ENCODE assay signal across 8 cellular contexts in genomic region chr7:22565315-22565811, GRCh38.
DNase-seq lines count a peak whose midpoint lies in the region; ATAC-seq and TF ChIP-seq lines count a peak whose summit lies in the region.

No MANE protein-coding gene starts in this region.

- H3K4me3 Mint-ChIP-seq in T-helper 17 cell, result peak overlapping the region; percentile 68

- H3K4me1 Mint-ChIP-seq in T-helper 17 cell, result peaks cover 36% of the 10 kb centered on the region

- H3K36me3 Mint-ChIP-seq in T-helper 17 cell (ENCODE audit: low read depth), result peaks cover 8% of the 10 kb centered on the region

- no peak for TF ChIP-seq CTCF in GM13977 (IDR thresholded peaks at IDR 0.05; ENCODE audit: extremely low read depth, insufficient read depth, missing control alignments)

- in situ Hi-C loops in GM13977 (cut with MboI; ENCODE audit: low pct_unique_long_range_greater_than_20kb, low sequenced_read_pairs, unreplicated experiment), result no loop called here

- no peak overlapping the region for H3K27ac Mint-ChIP-seq in T-helper 17 cell

- peak; percentile 39 for ATAC-seq in HG02763 (IDR thresholded peaks at IDR 0.05; ENCODE audit: unreplicated experiment)
- ATAC-seq in T-helper 17 cell, result no peak
- no peak for ATAC-seq in GM18909 (IDR thresholded peaks at IDR 0.05; ENCODE audit: poor library complexity, unreplicated experiment)

- peak; percentile 34 for DNase-seq in GM13977 (ENCODE audit: low spot score)
- DNase-seq in T-helper 17 cell, result no peak
- DNase-seq in iris pigment epithelial cell (ENCODE audit: low read depth), result peak; percentile 78
- no peak for DNase-seq in cerebellar cortex (ENCODE audit: low spot score)
- DNase-seq in activated CD8-positive, alpha-beta memory T cell treated with anti-CD3 and anti-CD28 coated beads, Interleukin-2, amount 50 U/mL, for 48 hours, result no peak
- no peak for DNase-seq in activated naive CD4-positive, alpha-beta T cell treated with Interleukin-2 at 50 U/mL for 16 hours

- H3K27me3 Mint-ChIP-seq in T-helper 17 cell, result peaks cover 52% of the 10 kb centered on the region

- H3K9me3 ChIP-seq in T-helper 17 cell (ENCODE audit: control insufficient read depth, low read length, poor library complexity, severe bottlenecking), result no peaks in the 10 kb centered on the region

Comparison
In these comparisons a context has a peak if more than half of its experiments do, and no peak if none do; other contexts are left out.
1. DNase-seq: peak in GM13977 (single experiment) and iris pigment epithelial cell (single experiment); none in T-helper 17 cell (0 of 3), cerebellar cortex (single experiment), activated CD8-positive, alpha-beta memory T cell treated with anti-CD3 and anti-CD28 coated beads, Interleukin-2, amount 50 U/mL, for 48 hours (single experiment) and activated naive CD4-positive, alpha-beta T cell treated with Interleukin-2 at 50 U/mL for 16 hours (single experiment).